In genomic region chr7:26189000-26189539, GRCh38 we compare ENCODE assay signal across 16 cellular contexts. TPM values are rescaled to one million over a fixed set of nuclear protein-coding genes. Genes with fewer than 3 reads are reported as not detected.
DNase-seq lines count a peak whose midpoint lies in the region; ATAC-seq and TF ChIP-seq lines count a peak whose summit lies in the region.
"Had no signal": no experiment of that assay in that cellular context is flagged by ENCODE, and none has a peak within 500 bp of the region (broad histone marks: within the 10 kb centered on the region; RNA-seq: fewer than 3 reads in every experiment).

No MANE protein-coding gene starts in this region.

- H3K27ac ChIP-seq in HUES64 (ENCODE audit: low read depth, low read length) (peak overlapping the region; percentile 68; the same call in 1 of the 2 replicates), esophagus squamous epithelium (no peak overlapping the region), mammary epithelial cell (ENCODE audit: insufficient read depth, low read depth, low read length) (no peak overlapping the region)
- H3K27ac ChIP-seq: coronary artery, pancreas, tibial nerve had no signal

- DNase-seq in T-helper 1 cell (no peak), esophagus squamous epithelium (lab: John Stamatoyannopoulos, UW) (no peak), mammary epithelial cell (no peak)
- no peak for DNase-seq in activated CD4-positive, alpha-beta memory T cell treated with anti-CD3 and anti-CD28 coated beads for 36 hours
- DNase-seq in naive thymus-derived CD8-positive, alpha-beta T cell: no peak
- DNase-seq: activated CD4-positive, alpha-beta T cell treated with anti-CD3 and anti-CD28 coated beads, Interleukin-2, amount 50 U/mL, for 4 hours; mesenchymal stem cell; NCI-H1694; NCI-H748 treated with DMSO at 0.1 percent for 48 hours; pancreas; SW 1271 had no signal

- H3K9me3 ChIP-seq in HUES64 (ENCODE audit: insufficient read depth, low read depth, low read length) (no peaks in the 10 kb centered on the region), esophagus squamous epithelium (no peaks in the 10 kb centered on the region), mammary epithelial cell (replicated peaks; ENCODE audit: insufficient read depth, low read length) (no peaks in the 10 kb centered on the region)
- H3K9me3 ChIP-seq: pancreas, tibial nerve had no signal

- H3K9ac ChIP-seq in HUES64 (ENCODE audit: low read depth, low read length) (no peak overlapping the region), mammary epithelial cell (ENCODE audit: insufficient read depth, low read length) (no peak overlapping the region)

- H3K27me3 Mint-ChIP-seq in T-helper 1 cell treated with Interleukin-12 subunit alpha and Interleukin-12 subunit beta and Interleukin-4 antibody, amounts not matched to agents 30 μg/mL and 1 μg/mL, for 36 hours (ENCODE audit: low read depth): no peaks in the 10 kb centered on the region
- no peaks in the 10 kb centered on the region for H3K27me3 Mint-ChIP-seq in activated CD4-positive, alpha-beta memory T cell treated with anti-CD3 and anti-CD28 coated beads for 36 hours
- no peaks in the 10 kb centered on the region for H3K27me3 Mint-ChIP-seq in naive thymus-derived CD8-positive, alpha-beta T cell

- peak overlapping the region; percentile 33 for H3K27ac Mint-ChIP-seq in T-helper 1 cell treated with Interleukin-12 subunit alpha and Interleukin-12 subunit beta and Interleukin-4 antibody, amounts not matched to agents 30 μg/mL and 1 μg/mL, for 36 hours
- peak overlapping the region; percentile 81 for H3K27ac Mint-ChIP-seq in activated CD4-positive, alpha-beta memory T cell treated with anti-CD3 and anti-CD28 coated beads for 36 hours
- peak overlapping the region in 6 of 10 donors; percentile 29 to 90 (median 70) for H3K27ac Mint-ChIP-seq in naive thymus-derived CD8-positive, alpha-beta T cell

- H3K4me3 ChIP-seq in HUES64 (ENCODE audit: low read length) (no peak overlapping the region), esophagus squamous epithelium (no peak overlapping the region), mammary epithelial cell (replicated peaks in 1 of 3; ENCODE audit: insufficient read depth in 1 of 3, low read depth in 2 of 3, low read length in 3 of 3) (no peak overlapping the region)
- H3K4me3 ChIP-seq: coronary artery, pancreas, tibial nerve had no signal

- H3K4me3 Mint-ChIP-seq in T-helper 1 cell treated with Interleukin-12 subunit alpha and Interleukin-12 subunit beta and Interleukin-4 antibody, amounts not matched to agents 30 μg/mL and 1 μg/mL, for 36 hours: no peak overlapping the region
- no peak overlapping the region for H3K4me3 Mint-ChIP-seq in activated CD4-positive, alpha-beta memory T cell treated with anti-CD3 and anti-CD28 coated beads for 36 hours
- H3K4me3 Mint-ChIP-seq in naive thymus-derived CD8-positive, alpha-beta T cell: peak overlapping the region in 2 of 10 donors; percentile 8 to 48

- ATAC-seq in naive thymus-derived CD8-positive, alpha-beta T cell: peak in 1 of 2 donors; percentile 7
- no peak for ATAC-seq in GM19463 (IDR thresholded peaks at IDR 0.05; ENCODE audit: unreplicated experiment)

- in situ Hi-C loops in mammary epithelial cell (cut with MboI; ENCODE audit: low sequenced_read_pairs in 2 of 2): no loop called here

- H4K20me1 ChIP-seq in mammary epithelial cell (ENCODE audit: insufficient read depth, low read length): peaks cover 25% of the 10 kb centered on the region

- peaks cover 60% of the 10 kb centered on the region for H3K79me2 ChIP-seq in mammary epithelial cell (ENCODE audit: insufficient read depth, low read length)

- POLR2A ChIA-PET in activated CD4-positive, alpha-beta memory T cell treated with anti-CD3 and anti-CD28 coated beads for 36 hours (lab: Charles Lee): interaction anchor here (0.6 to 4.0 kb wide), 12 partner anchors 10 to 333 kb away, joined by 3 to 142 read pairs (median 3); partner anchors contain the start of genes CBX3, HNRNPA2B1 and NFE2L3
- POLR2A ChIA-PET in naive thymus-derived CD8-positive, alpha-beta T cell (lab: Charles Lee): interaction anchor here (0.8 to 6.0 kb wide), 7 partner anchors 8 to 98 kb away, joined by 3 to 79 read pairs (median 4); partner anchors contain the start of genes CBX3, HNRNPA2B1 and NFE2L3

- H2AFZ ChIP-seq in mammary epithelial cell (ENCODE audit: low read depth, low read length): no peak overlapping the region

- no peak for TF ChIP-seq POLR2A in esophagus squamous epithelium (IDR thresholded peaks at IDR 0.05)

- H3K4me1 Mint-ChIP-seq in T-helper 1 cell treated with Interleukin-12 subunit alpha and Interleukin-12 subunit beta and Interleukin-4 antibody, amounts not matched to agents 30 μg/mL and 1 μg/mL, for 36 hours (ENCODE audit: low read depth): peaks cover 69% of the 10 kb centered on the region
- peaks cover 85% of the 10 kb centered on the region for H3K4me1 Mint-ChIP-seq in activated CD4-positive, alpha-beta memory T cell treated with anti-CD3 and anti-CD28 coated beads for 36 hours (ENCODE audit: low read depth)
- peaks cover 44 to 93% (median 90%) of the 10 kb centered on the region in 4 donors for H3K4me1 Mint-ChIP-seq in naive thymus-derived CD8-positive, alpha-beta T cell

- CTCF ChIA-PET in activated CD4-positive, alpha-beta memory T cell treated with anti-CD3 and anti-CD28 coated beads for 36 hours (lab: Charles Lee): interaction anchor here (0.9 to 3.5 kb wide), 11 partner anchors 8 to 296 kb away, joined by 3 to 22 read pairs (median 8); partner anchors contain the start of gene NFE2L3
- CTCF ChIA-PET in mammary epithelial cell (lab: Charles Lee; ENCODE audit: low non-redundant PET): no interaction called here

- dilution Hi-C loops in mammary epithelial cell (cut with HindIII; ENCODE audit: low sequenced_read_pairs): loop anchor here (10.0 kb wide), 1 partner anchor 74 kb away; no protein-coding TSS in a partner anchor

- BruUV-seq in mammary epithelial cell (replicated peaks; lab: Mats Ljungman, UMichigan): no TSS peak

- peaks cover 88% of the 10 kb centered on the region for H3K36me3 Mint-ChIP-seq in T-helper 1 cell treated with Interleukin-12 subunit alpha and Interleukin-12 subunit beta and Interleukin-4 antibody, amounts not matched to agents 30 μg/mL and 1 μg/mL, for 36 hours (ENCODE audit: low read depth)
- peaks cover 84% of the 10 kb centered on the region for H3K36me3 Mint-ChIP-seq in activated CD4-positive, alpha-beta memory T cell treated with anti-CD3 and anti-CD28 coated beads for 36 hours
- H3K36me3 Mint-ChIP-seq in naive thymus-derived CD8-positive, alpha-beta T cell: peaks cover 24 to 73% (median 32%) of the 10 kb centered on the region in 3 donors

- H3K27me3 ChIP-seq in HUES64 (ENCODE audit: insufficient read depth, low read length) (no peaks in the 10 kb centered on the region), esophagus squamous epithelium (no peaks in the 10 kb centered on the region), mammary epithelial cell (ENCODE audit: insufficient read depth, low read length) (no peaks in the 10 kb centered on the region)
- H3K27me3 ChIP-seq: pancreas, tibial nerve had no signal

- no peak for TF ChIP-seq CTCF in esophagus squamous epithelium (IDR thresholded peaks at IDR 0.05)
- no peak for TF ChIP-seq CTCF in mammary epithelial cell (conservative IDR thresholded peaks at IDR 0.05 in 1 of 2, IDR thresholded peaks at IDR 0.05 in 1 of 2; ENCODE audit: extremely low read depth in 1 of 2, insufficient read depth in 1 of 2, low read depth in 1 of 2, low read length in 2 of 2)

- no peaks in the 10 kb centered on the region for H3K9me3 Mint-ChIP-seq in T-helper 1 cell treated with Interleukin-12 subunit alpha and Interleukin-12 subunit beta and Interleukin-4 antibody, amounts not matched to agents 30 μg/mL and 1 μg/mL, for 36 hours
- no peaks in the 10 kb centered on the region for H3K9me3 Mint-ChIP-seq in activated CD4-positive, alpha-beta memory T cell treated with anti-CD3 and anti-CD28 coated beads for 36 hours
- no peaks in the 10 kb centered on the region for H3K9me3 Mint-ChIP-seq in naive thymus-derived CD8-positive, alpha-beta T cell

- 88% methylated on average over 3 of the region's 3 CpGs for WGBS in HUES64
- WGBS in esophagus squamous epithelium, 2 donors: 81 to 91% methylated on average over 3 of the region's 3 CpGs
- WGBS in mammary epithelial cell (ENCODE audit: low coverage, missing lambda C conversion rate): 96% methylated on average over 3 of the region's 3 CpGs

- 0 out of 2 replicates have a peak, but pooled peaks cover 5% of the 10 kb centered on the region for H3K4me1 ChIP-seq in HUES64 (ENCODE audit: insufficient read depth, low read length)
- peaks cover 0 to 31% (median 17%) of the 10 kb centered on the region in 3 donors for H3K4me1 ChIP-seq in esophagus squamous epithelium
- peaks cover 3% of the 10 kb centered on the region for H3K4me1 ChIP-seq in mammary epithelial cell (ENCODE audit: insufficient read depth, low read length)

- intact Hi-C loops in activated CD4-positive, alpha-beta memory T cell treated with anti-CD3 and anti-CD28 coated beads for 36 hours (cut with micrococcal nuclease): loop anchor here (1.0 kb wide), 2 partner anchors 7 to 33 kb away; no protein-coding TSS in a partner anchor
- intact Hi-C loops in esophagus squamous epithelium (cut with DNase I) (no loop called here), mammary epithelial cell (cut with micrococcal nuclease) (no loop called here)

- no peak overlapping the region for H3K4me2 ChIP-seq in mammary epithelial cell (ENCODE audit: insufficient read depth, low read depth, low read length)

- H3K36me3 ChIP-seq in HUES64 (ENCODE audit: insufficient read depth, low read length) (peaks cover 85% of the 10 kb centered on the region), esophagus squamous epithelium (peaks cover 18 to 67% (median 37%) of the 10 kb centered on the region in 3 donors), mammary epithelial cell (ENCODE audit: insufficient read depth, low read length) (peaks cover 72% of the 10 kb centered on the region)

RNA-seq across cellular contexts. Expression of gene HNRNPA2B1, which starts 11.5 kb away (rescaled TPM):
- polyA plus RNA-seq in HUES64 (2013, experiment 1 of 2): 947 TPM
- 1,093 TPM for polyA plus RNA-seq in HUES64 (2013, experiment 2 of 2)
- total RNA-seq in activated CD4-positive, alpha-beta memory T cell treated with anti-CD3 and anti-CD28 coated beads for 36 hours: 100 to 1,000 TPM; 906 to 929 TPM
- total RNA-seq in naive thymus-derived CD8-positive, alpha-beta T cell: 100 to 1,000 TPM; 504 to 555 TPM
- 100 to 1,000 TPM; 506 to 789 (median 577) TPM for polyA plus RNA-seq in naive thymus-derived CD8-positive, alpha-beta T cell
- total RNA-seq in esophagus squamous epithelium (100 to 1,000 TPM; 148 to 256 (median 203) TPM), mammary epithelial cell (100 to 1,000 TPM in 1 of 2 donors, 10 to 100 TPM in 1; 62.0 to 506 TPM)
- 291 TPM for polyA plus RNA-seq in mammary epithelial cell
- polyA minus RNA-seq in mammary epithelial cell: 260 TPM

RNA-seq across cellular contexts. Expression of gene CBX3, which starts 12.5 kb away (rescaled TPM):
- 231 TPM for polyA plus RNA-seq in HUES64 (2013, experiment 1 of 2)
- polyA plus RNA-seq in HUES64 (2013, experiment 2 of 2): 241 TPM
- 100 to 1,000 TPM; 278 to 281 TPM for total RNA-seq in activated CD4-positive, alpha-beta memory T cell treated with anti-CD3 and anti-CD28 coated beads for 36 hours
- total RNA-seq in naive thymus-derived CD8-positive, alpha-beta T cell: 100 to 1,000 TPM; 197 to 205 TPM
- polyA plus RNA-seq in naive thymus-derived CD8-positive, alpha-beta T cell: 100 to 1,000 TPM; 105 to 114 (median 113) TPM
- total RNA-seq in esophagus squamous epithelium (10 to 100 TPM; 24.6 to 85.3 (median 74.2) TPM), mammary epithelial cell (100 to 1,000 TPM in 1 of 2 donors, 10 to 100 TPM in 1; 67.5 to 154 TPM)
- polyA plus RNA-seq in mammary epithelial cell: 77.3 TPM
- 25.3 TPM for polyA minus RNA-seq in mammary epithelial cell

RNA-seq across cellular contexts. Expression of gene NFE2L3, which starts 37.1 kb away (rescaled TPM):
- 59.2 TPM for polyA plus RNA-seq in HUES64 (2013, experiment 1 of 2)
- polyA plus RNA-seq in HUES64 (2013, experiment 2 of 2): 66.1 TPM
- 10 to 100 TPM; 27.3 to 30.3 TPM for total RNA-seq in activated CD4-positive, alpha-beta memory T cell treated with anti-CD3 and anti-CD28 coated beads for 36 hours
- 1 to 10 TPM; 2.1 to 3.6 TPM for total RNA-seq in naive thymus-derived CD8-positive, alpha-beta T cell
- 1 to 10 TPM; 1.4 to 4.3 (median 2.9) TPM for polyA plus RNA-seq in naive thymus-derived CD8-positive, alpha-beta T cell
- total RNA-seq in esophagus squamous epithelium (1 to 10 TPM; 2.0 to 8.4 (median 5.6) TPM), mammary epithelial cell (1 to 10 TPM; 5.4 to 8.3 TPM)
- 6.8 TPM for polyA plus RNA-seq in mammary epithelial cell
- 9.5 TPM for polyA minus RNA-seq in mammary epithelial cell
